8 cellular contexts compared by ENCODE assay signal in the genomic region with DNA sequence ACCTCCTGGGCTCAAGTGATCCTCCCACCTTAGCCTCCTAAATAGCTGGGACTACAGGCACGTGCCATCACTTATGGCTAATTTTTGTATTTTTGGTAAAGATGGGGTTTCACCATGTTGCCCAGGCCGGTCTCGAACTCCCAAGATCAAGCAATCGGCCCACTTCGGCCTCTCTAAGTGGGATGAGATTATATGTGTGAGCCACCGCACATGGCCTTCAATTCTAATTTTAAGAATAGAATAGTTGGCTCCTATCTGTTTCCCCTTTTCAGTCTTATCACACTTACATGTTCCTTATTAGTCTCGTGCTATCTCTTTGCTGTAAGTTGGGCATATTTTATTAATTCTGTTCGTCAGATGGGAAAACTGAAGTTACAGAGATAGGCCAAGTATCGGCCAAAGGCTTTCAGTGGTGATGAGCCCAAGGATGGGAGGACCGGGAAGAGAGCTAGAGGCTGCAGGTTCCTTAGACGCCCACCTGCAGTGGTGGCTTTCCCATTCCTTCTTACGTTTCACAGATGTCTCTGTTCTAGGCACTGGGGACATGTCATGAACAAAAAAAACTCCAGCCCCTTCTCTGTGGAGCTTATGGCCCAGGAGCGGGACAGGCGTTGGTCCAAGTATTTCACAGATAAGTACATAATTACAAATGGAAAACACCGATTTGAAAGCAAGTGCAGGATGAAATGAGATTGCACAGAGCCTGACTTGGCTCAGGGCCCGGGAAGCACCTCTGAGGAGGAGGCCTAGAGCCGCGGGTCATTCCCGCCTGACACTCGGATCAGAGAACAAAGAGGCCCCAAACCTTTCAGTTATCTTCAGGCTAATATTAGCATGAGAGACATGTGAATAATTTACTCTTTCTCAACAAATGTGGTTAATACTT.
DNase-seq lines count a peak whose midpoint lies in the region; ATAC-seq and TF ChIP-seq lines count a peak whose summit lies in the region.

No MANE protein-coding gene starts in this region.

- no peaks in the 10 kb centered on the region for H3K9me3 ChIP-seq in OCI-LY3 (ENCODE audit: insufficient read depth, low read length)
- no peaks in the 10 kb centered on the region for H3K9me3 ChIP-seq in testis

- H3K4me2 ChIP-seq in OCI-LY3 (ENCODE audit: low read length) = peak overlapping the region; percentile 65

- H3K27me3 ChIP-seq in OCI-LY3 (ENCODE audit: low read depth, low read length) (no peaks in the 10 kb centered on the region), testis (no peaks in the 10 kb centered on the region)

- intact Hi-C loops in Right ventricle myocardium superior (cut with DNase I) = loop anchor here (10.0 kb wide), 1 partner anchor 69 kb away; no protein-coding TSS in a partner anchor
- intact Hi-C loops in testis (cut with DNase I; ENCODE audit: low total_unique reads) = no loop called here
- intact Hi-C loops in activated CD4-positive, alpha-beta T cell treated with anti-CD3 and anti-CD28 coated beads for 36 hours (cut with DNase I, micrococcal nuclease) = loop anchor here in 1 of 2 experiments (5.0 kb wide), 1 partner anchor 57 kb away; no protein-coding TSS in a partner anchor

- H3K9me3 Mint-ChIP-seq in activated CD4-positive, alpha-beta T cell treated with anti-CD3 and anti-CD28 coated beads for 36 hours (ENCODE audit: low read depth) = no peaks in the 10 kb centered on the region

- H3K27ac Mint-ChIP-seq in activated CD4-positive, alpha-beta T cell treated with anti-CD3 and anti-CD28 coated beads for 36 hours = no peak overlapping the region

- H3K36me3 ChIP-seq in OCI-LY3 (replicated peaks; ENCODE audit: low read depth, low read length) = no peaks in the 10 kb centered on the region
- H3K36me3 ChIP-seq in testis (ENCODE audit: low read depth, missing control alignments) = no peaks in the 10 kb centered on the region

- POLR2A ChIA-PET in activated CD4-positive, alpha-beta T cell treated with anti-CD3 and anti-CD28 coated beads for 36 hours (lab: Charles Lee) = no interaction called here

- H3K27ac ChIP-seq in OCI-LY3 (ENCODE audit: low read length) (peak overlapping the region; percentile 29), testis (peak overlapping the region; percentile 62 to 78)

- H3K4me1 ChIP-seq in OCI-LY3 (ENCODE audit: low read length) (peaks cover 50% of the 10 kb centered on the region), testis (peaks cover 23% of the 10 kb centered on the region)

- H4K20me1 ChIP-seq in OCI-LY3 (ENCODE audit: insufficient read depth, low read length) = no peaks in the 10 kb centered on the region

- peak overlapping the region; percentile 30; the same call in 1 of the 2 replicates for H3K4me3 ChIP-seq in OCI-LY3 (ENCODE audit: low read length)
- no peak overlapping the region for H3K4me3 ChIP-seq in testis

- no peaks in the 10 kb centered on the region for H3K79me2 ChIP-seq in OCI-LY3 (ENCODE audit: low read length)

- TF ChIP-seq CTCF in OCI-LY3 (IDR thresholded peaks at IDR 0.05; ENCODE audit: low read depth, low read length) (no peak), testis (IDR thresholded peaks at IDR 0.05) (no peak)

- peak overlapping the region; percentile 30 for H3K9ac ChIP-seq in OCI-LY3 (ENCODE audit: low read length)

- H3K36me3 Mint-ChIP-seq in activated CD4-positive, alpha-beta T cell treated with anti-CD3 and anti-CD28 coated beads for 36 hours (ENCODE audit: low read depth) = no peaks in the 10 kb centered on the region

- H3K4me1 Mint-ChIP-seq in activated CD4-positive, alpha-beta T cell treated with anti-CD3 and anti-CD28 coated beads for 36 hours = peaks cover 13% of the 10 kb centered on the region

- CTCF ChIA-PET in activated CD4-positive, alpha-beta T cell treated with anti-CD3 and anti-CD28 coated beads for 36 hours (lab: Charles Lee) = interaction anchor here (0.8 kb wide), 1 partner anchor 9 kb away, joined by 3 read pairs; no protein-coding TSS in a partner anchor

- no peak for TF ChIP-seq POLR2A in testis (IDR thresholded peaks at IDR 0.05)

- DNase-seq in DMS153 (lab: John Stamatoyannopoulos, UW) = peak; percentile 58
- peak; percentile 84 for DNase-seq in Right ventricle myocardium superior
- DNase-seq in testis = peak; percentile 82
- no peak for DNase-seq in activated CD4-positive, alpha-beta T cell treated with anti-CD3 and anti-CD28 coated beads for 36 hours
- DNase-seq in medulla oblongata (ENCODE audit: extremely low spot score) = no peak
- DNase-seq in T-helper 1 cell = no peak

- peak; percentile 46 for ATAC-seq in HG03064 (IDR thresholded peaks at IDR 0.05; ENCODE audit: low read depth, unreplicated experiment)
- peak; percentile 86 for ATAC-seq in Right ventricle myocardium superior (ENCODE audit: poor library complexity)
- no peak for ATAC-seq in activated CD4-positive, alpha-beta T cell treated with anti-CD3 and anti-CD28 coated beads for 36 hours

- H2AFZ ChIP-seq in OCI-LY3 (ENCODE audit: low read depth, low read length) = peak overlapping the region; percentile 83

- WGBS in testis, 2 donors = 54 to 63% methylated on average over 20 of the region's 20 CpGs

- no peaks in the 10 kb centered on the region for H3K27me3 Mint-ChIP-seq in activated CD4-positive, alpha-beta T cell treated with anti-CD3 and anti-CD28 coated beads for 36 hours

- no peak overlapping the region for H3K4me3 Mint-ChIP-seq in activated CD4-positive, alpha-beta T cell treated with anti-CD3 and anti-CD28 coated beads for 36 hours

Comparison
In these comparisons a context has a peak if more than half of its experiments do, and no peak if none do; other contexts are left out.
1. DNase-seq: peak in DMS153 (single experiment), Right ventricle myocardium superior (single experiment) and testis (single experiment); none in activated CD4-positive, alpha-beta T cell treated with anti-CD3 and anti-CD28 coated beads for 36 hours (single experiment), medulla oblongata (single experiment) and T-helper 1 cell (0 of 5).